Comparison of ENCODE assay signal across 8 cellular contexts in the genomic region with DNA sequence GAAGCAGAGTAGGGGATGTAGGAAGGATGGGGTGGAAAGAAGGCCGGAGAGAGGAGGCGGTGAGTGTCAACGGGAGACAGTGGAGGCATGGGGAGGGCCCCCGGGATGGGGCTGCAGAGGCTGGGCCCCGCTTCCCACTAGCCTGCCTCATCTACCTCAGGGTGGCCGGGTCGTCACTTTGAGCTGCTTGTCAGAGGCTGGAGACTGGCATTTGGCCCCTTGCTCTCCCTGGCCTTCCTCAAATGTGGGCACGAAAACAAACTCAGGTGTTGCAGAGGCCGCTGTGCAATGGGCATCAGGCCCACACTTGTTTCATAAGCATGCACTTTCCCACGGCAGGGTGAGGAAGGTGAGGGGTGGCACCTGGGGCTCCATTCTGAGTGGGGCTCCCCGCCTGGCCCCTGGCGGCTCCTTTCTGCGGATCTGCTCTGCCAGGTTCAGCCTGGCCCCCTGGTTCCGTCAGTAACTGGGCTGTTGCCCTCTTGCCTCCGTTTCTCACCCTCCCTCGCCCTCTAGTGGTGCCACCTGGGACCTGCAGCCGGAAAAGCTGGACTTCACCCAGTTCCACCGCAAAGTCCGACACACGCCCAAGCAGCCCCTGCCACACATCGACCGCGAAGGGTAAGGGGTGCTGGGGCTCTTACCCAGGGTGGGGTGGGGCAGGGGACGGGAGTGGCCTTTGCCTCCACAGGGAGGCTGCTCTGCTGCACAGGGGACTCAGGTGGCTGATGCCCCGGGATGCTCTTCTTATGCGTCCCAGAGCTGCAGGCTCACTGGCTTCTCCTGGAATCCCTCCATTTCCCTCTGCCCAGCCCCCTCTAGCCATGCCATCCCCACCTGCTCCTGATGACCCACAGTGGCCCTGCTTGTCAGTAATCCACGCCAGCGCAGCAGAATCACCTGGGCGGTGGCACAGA.
DNase-seq lines count a peak whose midpoint lies in the region; ATAC-seq and TF ChIP-seq lines count a peak whose summit lies in the region.

No MANE protein-coding gene starts in this region.

- peaks cover 18% of the 10 kb centered on the region; the same call in 1 of the 2 replicates for H3K4me1 ChIP-seq in Caco-2

- H3K36me3 ChIP-seq in Caco-2 (ENCODE audit: control insufficient read depth, insufficient read depth, low read length) = no peaks in the 10 kb centered on the region

- H3K27me3 Mint-ChIP-seq in Caco-2 (ENCODE audit: insufficient read depth, unreplicated experiment) = no peaks in the 10 kb centered on the region
- H3K27me3 Mint-ChIP-seq in brain = peaks cover 4% of the 10 kb centered on the region

- H3K4me1 Mint-ChIP-seq in Caco-2 (ENCODE audit: low read depth, unreplicated experiment) (peaks cover 31% of the 10 kb centered on the region), brain (peaks cover 19% of the 10 kb centered on the region)

- POLR2A ChIA-PET in Caco-2 (lab: Charles Lee) = no interaction called here

- H3K9me3 Mint-ChIP-seq in Caco-2 (ENCODE audit: unreplicated experiment) = peaks cover 10% of the 10 kb centered on the region
- peaks cover 7 to 15% (median 11%) of the 10 kb centered on the region in 5 experiments for H3K9me3 Mint-ChIP-seq in brain

- ATAC-seq in GM21737 (IDR thresholded peaks at IDR 0.05; ENCODE audit: unreplicated experiment) = no peak
- no peak for ATAC-seq in HG02763 (IDR thresholded peaks at IDR 0.05; ENCODE audit: unreplicated experiment)

- H3K27ac Mint-ChIP-seq in Caco-2 (ENCODE audit: unreplicated experiment) (no peak overlapping the region), brain (peak overlapping the region in 1 of 5 experiments; percentile 12)

- H3K9me3 ChIP-seq in Caco-2 = no peaks in the 10 kb centered on the region

- TF ChIP-seq CTCF in Caco-2 (IDR thresholded peaks at IDR 0.05; ENCODE audit: insufficient read depth in 1 of 2, low read depth in 1 of 2, low read length in 1 of 2, severe bottlenecking in 1 of 2, unreplicated experiment in 1 of 2) (peak; percentile 51 to 54), brain (conservative IDR thresholded peaks at IDR 0.05) (peak; percentile 71 to 89)

- H3K4me3 Mint-ChIP-seq in Caco-2 (ENCODE audit: unreplicated experiment) (no peak overlapping the region), brain (no peak overlapping the region)

- CTCF ChIA-PET in Caco-2 (lab: Charles Lee) = interaction anchor here (0.6 to 1.0 kb wide), 2 partner anchors 9 to 188 kb away, joined by 3 read pairs; no protein-coding TSS in a partner anchor

- no TSS peak for BruUV-seq in Caco-2 (replicated peaks; lab: Mats Ljungman, UMichigan)

- no peaks in the 10 kb centered on the region for H3K27me3 ChIP-seq in Caco-2 (replicated peaks; ENCODE audit: control insufficient read depth, insufficient read depth, low read length)

- DNase-seq in Caco-2 (peak; percentile 39 to 59), HuH-7.5 (ENCODE audit: low spot score) (peak; percentile 45), T-helper 9 cell (peak; percentile 56), iris pigment epithelial cell (ENCODE audit: low read depth) (peak; percentile 42)
- peak; percentile 18 to 58 (median 38) for DNase-seq in stimulated activated CD4-positive, alpha-beta T cell treated with anti-CD3 and anti-CD28 coated beads, Interleukin-12 subunit alpha, Interleukin-12 subunit beta, amount 100 ng/mL, for 48 hours (ENCODE audit: low read depth in 2 of 3, low spot score in 1 of 3)

- H3K36me3 Mint-ChIP-seq in Caco-2 (ENCODE audit: insufficient read depth, unreplicated experiment) = peaks cover 18% of the 10 kb centered on the region
- peaks cover 47% of the 10 kb centered on the region for H3K36me3 Mint-ChIP-seq in brain

- H3K4me3 ChIP-seq in Caco-2 (ENCODE audit: low read depth, low read length) = no peak overlapping the region

- intact Hi-C loops in Caco-2 (cut with micrococcal nuclease; ENCODE audit: unreplicated experiment) = no loop called here
